Comparison of ENCODE assay signal across 1 cellular context in the genomic region with DNA sequence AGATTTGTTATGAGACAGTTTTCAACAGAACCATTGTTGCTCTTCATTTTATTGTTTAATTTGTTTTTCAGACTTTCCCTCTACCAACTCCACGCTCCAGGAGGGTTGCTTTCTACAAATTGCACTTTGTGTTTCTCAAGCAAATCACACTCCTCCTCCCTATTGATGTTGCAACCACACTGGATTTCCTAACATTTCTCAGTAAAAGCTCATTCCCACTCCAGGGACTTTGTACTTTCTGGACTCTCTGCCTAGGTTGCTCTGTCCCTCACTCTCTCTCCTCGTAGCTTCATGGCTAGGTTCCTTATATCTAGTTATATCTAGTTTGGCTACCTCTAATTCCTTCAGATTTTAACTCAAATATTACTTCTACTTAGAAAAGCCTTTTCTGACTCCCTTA.
TF ChIP-seq lines count a peak whose summit lies in the region.

No MANE protein-coding gene starts in this region.

TF ChIP-seq in HepG2, 621 proteins besides CTCF, POLR2A, EP300 and RAD21 (continued from another document and continues in another):
- TF ChIP-seq, protein P1, sequence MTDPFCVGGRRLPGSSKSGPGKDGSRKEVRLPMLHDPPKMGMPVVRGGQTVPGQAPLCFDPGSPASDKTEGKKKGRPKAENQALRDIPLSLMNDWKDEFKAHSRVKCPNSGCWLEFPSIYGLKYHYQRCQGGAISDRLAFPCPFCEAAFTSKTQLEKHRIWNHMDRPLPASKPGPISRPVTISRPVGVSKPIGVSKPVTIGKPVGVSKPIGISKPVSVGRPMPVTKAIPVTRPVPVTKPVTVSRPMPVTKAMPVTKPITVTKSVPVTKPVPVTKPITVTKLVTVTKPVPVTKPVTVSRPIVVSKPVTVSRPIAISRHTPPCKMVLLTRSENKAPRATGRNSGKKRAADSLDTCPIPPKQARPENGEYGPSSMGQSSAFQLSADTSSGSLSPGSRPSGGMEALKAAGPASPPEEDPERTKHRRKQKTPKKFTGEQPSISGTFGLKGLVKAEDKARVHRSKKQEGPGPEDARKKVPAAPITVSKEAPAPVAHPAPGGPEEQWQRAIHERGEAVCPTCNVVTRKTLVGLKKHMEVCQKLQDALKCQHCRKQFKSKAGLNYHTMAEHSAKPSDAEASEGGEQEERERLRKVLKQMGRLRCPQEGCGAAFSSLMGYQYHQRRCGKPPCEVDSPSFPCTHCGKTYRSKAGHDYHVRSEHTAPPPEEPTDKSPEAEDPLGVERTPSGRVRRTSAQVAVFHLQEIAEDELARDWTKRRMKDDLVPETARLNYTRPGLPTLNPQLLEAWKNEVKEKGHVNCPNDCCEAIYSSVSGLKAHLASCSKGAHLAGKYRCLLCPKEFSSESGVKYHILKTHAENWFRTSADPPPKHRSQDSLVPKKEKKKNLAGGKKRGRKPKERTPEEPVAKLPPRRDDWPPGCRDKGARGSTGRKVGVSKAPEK (CRISPR knock-in tag; IDR thresholded peaks at IDR 0.05; ENCODE audit: borderline replicate concordance), result peak; percentile 63; the same call in 1 of the 2 replicates
- TF ChIP-seq ZNF282 (IDR thresholded peaks at IDR 0.05; ENCODE audit: partially characterized antibody) (no peak), NAIF1 (CRISPR knock-in tag; IDR thresholded peaks at IDR 0.05; ENCODE audit: borderline replicate concordance) (no peak), GFI1 (CRISPR knock-in tag; IDR thresholded peaks at IDR 0.05; ENCODE audit: borderline replicate concordance) (peak; percentile 84), ZNF567 (CRISPR knock-in tag; IDR thresholded peaks at IDR 0.05; ENCODE audit: borderline replicate concordance) (no peak), GATA4 (IDR thresholded peaks at IDR 0.05; ENCODE audit: borderline replicate concordance, low read depth) (no peak), SKI (IDR thresholded peaks at IDR 0.05; ENCODE audit: partially characterized antibody) (no peak), FIP1L1 (IDR thresholded peaks at IDR 0.05; ENCODE audit: borderline replicate concordance, insufficient read depth, low read depth, low read length) (no peak), PRPF4 (IDR thresholded peaks at IDR 0.05; ENCODE audit: low read depth, low read length, poor library complexity, severe bottlenecking) (no peak), ZNF614 (CRISPR knock-in tag; IDR thresholded peaks at IDR 0.05; ENCODE audit: borderline replicate concordance) (peak; percentile 98), KAT7 (CRISPR knock-in tag; IDR thresholded peaks at IDR 0.05; ENCODE audit: borderline replicate concordance) (no peak), ZNF773 (CRISPR knock-in tag; IDR thresholded peaks at IDR 0.05; ENCODE audit: borderline replicate concordance) (no peak), CBX2 (IDR thresholded peaks at IDR 0.05; ENCODE audit: low read depth, low read length) (no peak), CBX2 (CRISPR knock-in tag; IDR thresholded peaks at IDR 0.05; ENCODE audit: low read depth) (no peak), TCF7L2 (IDR thresholded peaks at IDR 0.05; ENCODE audit: low read depth, low read length) (no peak), HNRNPK (IDR thresholded peaks at IDR 0.05; ENCODE audit: low read depth, low read length, poor library complexity, severe bottlenecking) (no peak), ELF1 (CRISPR knock-in tag; IDR thresholded peaks at IDR 0.05) (no peak), ETV6 (CRISPR knock-in tag; conservative IDR thresholded peaks at IDR 0.05) (no peak), TSC22D2 (CRISPR knock-in tag; IDR thresholded peaks at IDR 0.05; ENCODE audit: borderline replicate concordance) (peak; percentile 83; the same call in 1 of the 2 replicates), YEATS4 (CRISPR knock-in tag; IDR thresholded peaks at IDR 0.05; ENCODE audit: borderline replicate concordance) (no peak; the same call in 1 of the 2 replicates), ZNF136 (CRISPR knock-in tag; IDR thresholded peaks at IDR 0.05; ENCODE audit: low read depth) (no peak), NR2C2 (CRISPR knock-in tag; IDR thresholded peaks at IDR 0.05; ENCODE audit: borderline replicate concordance) (peak; percentile 50; the same call in 1 of the 2 replicates), ZNF772 (CRISPR knock-in tag; IDR thresholded peaks at IDR 0.05) (no peak)
- TF ChIP-seq, protein P2, sequence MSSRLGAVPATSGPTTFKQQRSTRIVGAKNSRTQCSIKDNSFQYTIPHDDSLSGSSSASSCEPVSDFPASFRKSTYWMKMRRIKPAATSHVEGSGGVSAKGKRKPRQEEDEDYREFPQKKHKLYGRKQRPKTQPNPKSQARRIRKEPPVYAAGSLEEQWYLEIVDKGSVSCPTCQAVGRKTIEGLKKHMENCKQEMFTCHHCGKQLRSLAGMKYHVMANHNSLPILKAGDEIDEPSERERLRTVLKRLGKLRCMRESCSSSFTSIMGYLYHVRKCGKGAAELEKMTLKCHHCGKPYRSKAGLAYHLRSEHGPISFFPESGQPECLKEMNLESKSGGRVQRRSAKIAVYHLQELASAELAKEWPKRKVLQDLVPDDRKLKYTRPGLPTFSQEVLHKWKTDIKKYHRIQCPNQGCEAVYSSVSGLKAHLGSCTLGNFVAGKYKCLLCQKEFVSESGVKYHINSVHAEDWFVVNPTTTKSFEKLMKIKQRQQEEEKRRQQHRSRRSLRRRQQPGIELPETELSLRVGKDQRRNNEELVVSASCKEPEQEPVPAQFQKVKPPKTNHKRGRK (CRISPR knock-in tag; IDR thresholded peaks at IDR 0.05), result no peak
- TF ChIP-seq, protein P3, sequence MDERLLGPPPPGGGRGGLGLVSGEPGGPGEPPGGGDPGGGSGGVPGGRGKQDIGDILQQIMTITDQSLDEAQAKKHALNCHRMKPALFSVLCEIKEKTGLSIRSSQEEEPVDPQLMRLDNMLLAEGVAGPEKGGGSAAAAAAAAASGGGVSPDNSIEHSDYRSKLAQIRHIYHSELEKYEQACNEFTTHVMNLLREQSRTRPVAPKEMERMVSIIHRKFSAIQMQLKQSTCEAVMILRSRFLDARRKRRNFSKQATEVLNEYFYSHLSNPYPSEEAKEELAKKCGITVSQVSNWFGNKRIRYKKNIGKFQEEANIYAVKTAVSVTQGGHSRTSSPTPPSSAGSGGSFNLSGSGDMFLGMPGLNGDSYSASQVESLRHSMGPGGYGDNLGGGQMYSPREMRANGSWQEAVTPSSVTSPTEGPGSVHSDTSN (CRISPR knock-in tag; IDR thresholded peaks at IDR 0.05), result no peak
- TF ChIP-seq, protein P4, sequence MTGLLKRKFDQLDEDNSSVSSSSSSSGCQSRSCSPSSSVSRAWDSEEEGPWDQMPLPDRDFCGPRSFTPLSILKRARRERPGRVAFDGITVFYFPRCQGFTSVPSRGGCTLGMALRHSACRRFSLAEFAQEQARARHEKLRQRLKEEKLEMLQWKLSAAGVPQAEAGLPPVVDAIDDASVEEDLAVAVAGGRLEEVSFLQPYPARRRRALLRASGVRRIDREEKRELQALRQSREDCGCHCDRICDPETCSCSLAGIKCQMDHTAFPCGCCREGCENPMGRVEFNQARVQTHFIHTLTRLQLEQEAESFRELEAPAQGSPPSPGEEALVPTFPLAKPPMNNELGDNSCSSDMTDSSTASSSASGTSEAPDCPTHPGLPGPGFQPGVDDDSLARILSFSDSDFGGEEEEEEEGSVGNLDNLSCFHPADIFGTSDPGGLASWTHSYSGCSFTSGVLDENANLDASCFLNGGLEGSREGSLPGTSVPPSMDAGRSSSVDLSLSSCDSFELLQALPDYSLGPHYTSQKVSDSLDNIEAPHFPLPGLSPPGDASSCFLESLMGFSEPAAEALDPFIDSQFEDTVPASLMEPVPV (CRISPR knock-in tag; IDR thresholded peaks at IDR 0.05), result no peak
- TF ChIP-seq, protein P5, sequence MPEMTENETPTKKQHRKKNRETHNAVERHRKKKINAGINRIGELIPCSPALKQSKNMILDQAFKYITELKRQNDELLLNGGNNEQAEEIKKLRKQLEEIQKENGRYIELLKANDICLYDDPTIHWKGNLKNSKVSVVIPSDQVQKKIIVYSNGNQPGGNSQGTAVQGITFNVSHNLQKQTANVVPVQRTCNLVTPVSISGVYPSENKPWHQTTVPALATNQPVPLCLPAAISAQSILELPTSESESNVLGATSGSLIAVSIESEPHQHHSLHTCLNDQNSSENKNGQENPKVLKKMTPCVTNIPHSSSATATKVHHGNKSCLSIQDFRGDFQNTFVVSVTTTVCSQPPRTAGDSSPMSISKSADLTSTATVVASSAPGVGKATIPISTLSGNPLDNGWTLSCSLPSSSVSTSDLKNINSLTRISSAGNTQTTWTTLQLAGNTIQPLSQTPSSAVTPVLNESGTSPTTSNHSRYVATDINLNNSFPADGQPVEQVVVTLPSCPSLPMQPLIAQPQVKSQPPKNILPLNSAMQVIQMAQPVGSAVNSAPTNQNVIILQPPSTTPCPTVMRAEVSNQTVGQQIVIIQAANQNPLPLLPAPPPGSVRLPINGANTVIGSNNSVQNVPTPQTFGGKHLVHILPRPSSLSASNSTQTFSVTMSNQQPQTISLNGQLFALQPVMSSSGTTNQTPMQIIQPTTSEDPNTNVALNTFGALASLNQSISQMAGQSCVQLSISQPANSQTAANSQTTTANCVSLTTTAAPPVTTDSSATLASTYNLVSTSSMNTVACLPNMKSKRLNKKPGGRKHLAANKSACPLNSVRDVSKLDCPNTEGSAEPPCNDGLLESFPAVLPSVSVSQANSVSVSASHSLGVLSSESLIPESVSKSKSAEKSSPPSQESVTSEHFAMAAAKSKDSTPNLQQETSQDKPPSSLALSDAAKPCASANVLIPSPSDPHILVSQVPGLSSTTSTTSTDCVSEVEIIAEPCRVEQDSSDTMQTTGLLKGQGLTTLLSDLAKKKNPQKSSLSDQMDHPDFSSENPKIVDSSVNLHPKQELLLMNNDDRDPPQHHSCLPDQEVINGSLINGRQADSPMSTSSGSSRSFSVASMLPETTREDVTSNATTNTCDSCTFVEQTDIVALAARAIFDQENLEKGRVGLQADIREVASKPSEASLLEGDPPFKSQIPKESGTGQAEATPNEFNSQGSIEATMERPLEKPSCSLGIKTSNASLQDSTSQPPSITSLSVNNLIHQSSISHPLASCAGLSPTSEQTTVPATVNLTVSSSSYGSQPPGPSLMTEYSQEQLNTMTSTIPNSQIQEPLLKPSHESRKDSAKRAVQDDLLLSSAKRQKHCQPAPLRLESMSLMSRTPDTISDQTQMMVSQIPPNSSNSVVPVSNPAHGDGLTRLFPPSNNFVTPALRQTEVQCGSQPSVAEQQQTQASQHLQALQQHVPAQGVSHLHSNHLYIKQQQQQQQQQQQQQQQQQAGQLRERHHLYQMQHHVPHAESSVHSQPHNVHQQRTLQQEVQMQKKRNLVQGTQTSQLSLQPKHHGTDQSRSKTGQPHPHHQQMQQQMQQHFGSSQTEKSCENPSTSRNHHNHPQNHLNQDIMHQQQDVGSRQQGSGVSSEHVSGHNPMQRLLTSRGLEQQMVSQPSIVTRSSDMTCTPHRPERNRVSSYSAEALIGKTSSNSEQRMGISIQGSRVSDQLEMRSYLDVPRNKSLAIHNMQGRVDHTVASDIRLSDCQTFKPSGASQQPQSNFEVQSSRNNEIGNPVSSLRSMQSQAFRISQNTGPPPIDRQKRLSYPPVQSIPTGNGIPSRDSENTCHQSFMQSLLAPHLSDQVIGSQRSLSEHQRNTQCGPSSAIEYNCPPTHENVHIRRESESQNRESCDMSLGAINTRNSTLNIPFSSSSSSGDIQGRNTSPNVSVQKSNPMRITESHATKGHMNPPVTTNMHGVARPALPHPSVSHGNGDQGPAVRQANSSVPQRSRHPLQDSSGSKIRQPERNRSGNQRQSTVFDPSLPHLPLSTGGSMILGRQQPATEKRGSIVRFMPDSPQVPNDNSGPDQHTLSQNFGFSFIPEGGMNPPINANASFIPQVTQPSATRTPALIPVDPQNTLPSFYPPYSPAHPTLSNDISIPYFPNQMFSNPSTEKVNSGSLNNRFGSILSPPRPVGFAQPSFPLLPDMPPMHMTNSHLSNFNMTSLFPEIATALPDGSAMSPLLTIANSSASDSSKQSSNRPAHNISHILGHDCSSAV (CRISPR knock-in tag; IDR thresholded peaks at IDR 0.05; ENCODE audit: borderline replicate concordance), result no peak
- TF ChIP-seq, protein P6, sequence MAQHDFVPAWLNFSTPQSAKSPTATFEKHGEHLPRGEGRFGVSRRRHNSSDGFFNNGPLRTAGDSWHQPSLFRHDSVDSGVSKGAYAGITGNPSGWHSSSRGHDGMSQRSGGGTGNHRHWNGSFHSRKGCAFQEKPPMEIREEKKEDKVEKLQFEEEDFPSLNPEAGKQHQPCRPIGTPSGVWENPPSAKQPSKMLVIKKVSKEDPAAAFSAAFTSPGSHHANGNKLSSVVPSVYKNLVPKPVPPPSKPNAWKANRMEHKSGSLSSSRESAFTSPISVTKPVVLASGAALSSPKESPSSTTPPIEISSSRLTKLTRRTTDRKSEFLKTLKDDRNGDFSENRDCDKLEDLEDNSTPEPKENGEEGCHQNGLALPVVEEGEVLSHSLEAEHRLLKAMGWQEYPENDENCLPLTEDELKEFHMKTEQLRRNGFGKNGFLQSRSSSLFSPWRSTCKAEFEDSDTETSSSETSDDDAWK (CRISPR knock-in tag; IDR thresholded peaks at IDR 0.05), result no peak
- TF ChIP-seq, protein P7, sequence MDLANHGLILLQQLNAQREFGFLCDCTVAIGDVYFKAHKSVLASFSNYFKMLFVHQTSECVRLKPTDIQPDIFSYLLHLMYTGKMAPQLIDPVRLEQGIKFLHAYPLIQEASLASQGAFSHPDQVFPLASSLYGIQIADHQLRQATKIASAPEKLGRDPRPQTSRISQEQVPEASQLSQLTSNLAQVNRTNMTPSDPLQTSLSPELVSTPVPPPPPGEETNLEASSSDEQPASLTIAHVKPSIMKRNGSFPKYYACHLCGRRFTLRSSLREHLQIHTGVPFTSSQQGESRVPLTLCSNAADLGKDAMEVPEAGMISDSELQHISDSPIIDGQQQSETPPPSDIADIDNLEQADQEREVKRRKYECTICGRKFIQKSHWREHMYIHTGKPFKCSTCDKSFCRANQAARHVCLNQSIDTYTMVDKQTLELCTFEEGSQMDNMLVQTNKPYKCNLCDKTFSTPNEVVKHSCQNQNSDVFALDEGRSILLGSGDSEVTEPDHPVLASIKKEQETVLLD (CRISPR knock-in tag; IDR thresholded peaks at IDR 0.05; ENCODE audit: low read depth), result no peak
- TF ChIP-seq, protein P8, sequence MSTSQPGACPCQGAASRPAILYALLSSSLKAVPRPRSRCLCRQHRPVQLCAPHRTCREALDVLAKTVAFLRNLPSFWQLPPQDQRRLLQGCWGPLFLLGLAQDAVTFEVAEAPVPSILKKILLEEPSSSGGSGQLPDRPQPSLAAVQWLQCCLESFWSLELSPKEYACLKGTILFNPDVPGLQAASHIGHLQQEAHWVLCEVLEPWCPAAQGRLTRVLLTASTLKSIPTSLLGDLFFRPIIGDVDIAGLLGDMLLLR (CRISPR knock-in tag; IDR thresholded peaks at IDR 0.05), result no peak
- TF ChIP-seq, protein P9, sequence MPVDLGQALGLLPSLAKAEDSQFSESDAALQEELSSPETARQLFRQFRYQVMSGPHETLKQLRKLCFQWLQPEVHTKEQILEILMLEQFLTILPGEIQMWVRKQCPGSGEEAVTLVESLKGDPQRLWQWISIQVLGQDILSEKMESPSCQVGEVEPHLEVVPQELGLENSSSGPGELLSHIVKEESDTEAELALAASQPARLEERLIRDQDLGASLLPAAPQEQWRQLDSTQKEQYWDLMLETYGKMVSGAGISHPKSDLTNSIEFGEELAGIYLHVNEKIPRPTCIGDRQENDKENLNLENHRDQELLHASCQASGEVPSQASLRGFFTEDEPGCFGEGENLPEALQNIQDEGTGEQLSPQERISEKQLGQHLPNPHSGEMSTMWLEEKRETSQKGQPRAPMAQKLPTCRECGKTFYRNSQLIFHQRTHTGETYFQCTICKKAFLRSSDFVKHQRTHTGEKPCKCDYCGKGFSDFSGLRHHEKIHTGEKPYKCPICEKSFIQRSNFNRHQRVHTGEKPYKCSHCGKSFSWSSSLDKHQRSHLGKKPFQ (CRISPR knock-in tag; IDR thresholded peaks at IDR 0.05; ENCODE audit: insufficient replicate concordance), result peak; percentile 64
